8 cellular contexts compared by ENCODE assay signal in the genomic region with DNA sequence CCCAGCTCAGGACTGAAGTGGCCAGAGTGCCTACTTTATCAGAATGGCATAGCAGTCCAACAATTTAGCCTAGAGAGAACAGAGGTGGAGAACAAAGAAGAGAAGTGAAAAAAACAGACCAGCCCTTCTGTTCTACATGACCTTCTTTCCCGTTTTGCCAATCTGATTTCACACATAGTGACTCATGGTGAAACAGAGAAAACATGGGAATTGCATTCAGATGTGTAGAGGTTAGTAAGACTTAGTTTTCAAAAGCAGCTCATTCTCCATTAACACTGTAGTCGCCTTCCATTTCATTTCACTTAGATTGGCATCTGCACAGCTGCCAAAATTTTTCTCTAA. TPM values are rescaled to one million over a fixed set of nuclear protein-coding genes. Genes with fewer than 3 reads are reported as not detected.
DNase-seq lines count a peak whose midpoint lies in the region; ATAC-seq, FAIRE-seq and TF ChIP-seq lines count a peak whose summit lies in the region.

No MANE protein-coding gene starts in this region.

- ATAC-seq in foreskin keratinocyte (peak; percentile 36), GM18511 (IDR thresholded peaks at IDR 0.05; ENCODE audit: unreplicated experiment) (no peak), GM18517 (IDR thresholded peaks at IDR 0.05; ENCODE audit: unreplicated experiment) (no peak)

- DNase-seq in AG20443 (ENCODE audit: low spot score) (peak; percentile 68), H54 (ENCODE audit: insufficient read length, low spot score) (peak; percentile 25), foreskin keratinocyte (peak in 1 of 2 donors; percentile 87), pons (ENCODE audit: low spot score) (peak; percentile 88), HTR-8/SVneo (ENCODE audit: insufficient read length, low spot score) (no peak)

- peaks cover 60% of the 10 kb centered on the region for H3K4me1 ChIP-seq in foreskin keratinocyte

- FAIRE-seq in H54 (lab: Jason Lieb, UNC) (peak; percentile 83), HTR-8/SVneo (lab: Jason Lieb, UNC) (no peak)

- H3K27me3 ChIP-seq in foreskin keratinocyte = no peaks in the 10 kb centered on the region

- H3K4me3 ChIP-seq in WI38 (ENCODE audit: low read depth, low read length) = peak overlapping the region; percentile 87

- H3K27ac ChIP-seq in foreskin keratinocyte = peak overlapping the region; percentile 93

- TF ChIP-seq CTCF in WI38 (IDR thresholded peaks at IDR 0.05; ENCODE audit: low read depth, low read length) = no peak
- TF ChIP-seq CTCF in foreskin keratinocyte (conservative IDR thresholded peaks at IDR 0.05) = no peak

- TF ChIP-seq POLR2A in H54 (IDR thresholded peaks at IDR 0.05; ENCODE audit: low read depth, low read length) = no peak

RNA-seq across cellular contexts. Expression of gene ARL6IP5, which starts 0.4 kb away (rescaled TPM):
- total RNA-seq in foreskin keratinocyte = 50.4 and 69.2 TPM in 2 replicates
- 40.9 and 52.1 TPM in 2 replicates for polyA plus RNA-seq in foreskin keratinocyte

RNA-seq across cellular contexts. Expression of gene UBA3, which starts 4.1 kb away (rescaled TPM):
- 62.2 and 68.7 TPM in 2 replicates for total RNA-seq in foreskin keratinocyte
- polyA plus RNA-seq in foreskin keratinocyte = 40.9 and 43.7 TPM in 2 replicates

RNA-seq across cellular contexts. Expression of gene TMF1, which starts 32.2 kb away (rescaled TPM):
- total RNA-seq in foreskin keratinocyte = 23.6 and 29.2 TPM in 2 replicates
- 3.7 and 4.0 TPM in 2 replicates for polyA plus RNA-seq in foreskin keratinocyte

RNA-seq across cellular contexts. Expression of gene LMOD3, which starts 38.1 kb away (rescaled TPM):
- total RNA-seq in foreskin keratinocyte = not detected in 2 replicates
- not detected in 2 replicates for polyA plus RNA-seq in foreskin keratinocyte
